Comparison of ENCODE assay signal across 17 cellular contexts in genomic region chr12:97561321-97562230, GRCh38.
A peak's percentile ranks its signal among the peaks of the same experiment; 100 is the strongest.
DNase-seq lines count a peak whose midpoint lies in the region; ATAC-seq, FAIRE-seq and TF ChIP-seq lines count a peak whose summit lies in the region.
"Had no signal": no experiment of that assay in that cellular context is flagged by ENCODE, and none has a peak within 500 bp of the region (broad histone marks: within the 10 kb centered on the region; RNA-seq: fewer than 3 reads in every experiment).

No MANE protein-coding gene starts in this region.

- H3K79me2 ChIP-seq in GM23338 (replicated peaks; ENCODE audit: insufficient read depth) (0 out of 2 replicates have a peak, but pooled peaks cover 7% of the 10 kb centered on the region), astrocyte (ENCODE audit: insufficient read depth, low read length) (no peaks in the 10 kb centered on the region), mesendoderm (ENCODE audit: control insufficient read depth, insufficient read depth, low read length) (no peaks in the 10 kb centered on the region)

- peak overlapping the region; percentile 92 for H3K27ac Mint-ChIP-seq in GM23338
- H3K27ac Mint-ChIP-seq in astrocyte (ENCODE audit: unreplicated experiment), result no peak overlapping the region
- no peak overlapping the region for H3K27ac Mint-ChIP-seq in activated CD4-positive, alpha-beta T cell treated with anti-CD3 and anti-CD28 coated beads, Interleukin-2, amount 10 ng/mL, durations not matched to agents 7 days and 5 days
- H3K27ac Mint-ChIP-seq in activated CD4-positive, alpha-beta T cell treated with anti-CD3 and anti-CD28 coated beads for 36 hours, result no peak overlapping the region
- H3K27ac Mint-ChIP-seq: IgD-negative memory B cell; naive thymus-derived CD8-positive, alpha-beta T cell had no signal

- H2BK120ac ChIP-seq in mesendoderm (ENCODE audit: low read depth, low read length), result peak overlapping the region; percentile 74

- H3K9ac ChIP-seq in astrocyte (ENCODE audit: low read length) (no peak overlapping the region), mesendoderm (ENCODE audit: low read length) (peak overlapping the region; percentile 12)

- H3K18ac ChIP-seq in mesendoderm (ENCODE audit: low read length), result peak overlapping the region; percentile 87

- H3K27ac ChIP-seq in GM23338 (ENCODE audit: low read depth), result peak overlapping the region; percentile 87
- no peak overlapping the region for H3K27ac ChIP-seq in astrocyte (ENCODE audit: low read depth, low read length)
- no peak overlapping the region for H3K27ac ChIP-seq in mesendoderm (ENCODE audit: low read depth, low read length)

- FAIRE-seq in astrocyte (lab: Jason Lieb, UNC), result no peak
- FAIRE-seq: islet of Langerhans, urothelium cell line had no signal

- H3K4ac ChIP-seq in mesendoderm (ENCODE audit: low read depth, low read length), result no peak overlapping the region

- H2AFZ ChIP-seq in GM23338 (no peak overlapping the region), astrocyte (ENCODE audit: low read depth, low read length) (peak overlapping the region; percentile 43)

- peaks cover 2% of the 10 kb centered on the region for H3K27me3 Mint-ChIP-seq in GM23338 (ENCODE audit: insufficient read depth, low read depth, poor library complexity)
- H3K27me3 Mint-ChIP-seq in astrocyte (ENCODE audit: low read depth, unreplicated experiment), result no peaks in the 10 kb centered on the region
- no peaks in the 10 kb centered on the region for H3K27me3 Mint-ChIP-seq in activated CD4-positive, alpha-beta T cell treated with anti-CD3 and anti-CD28 coated beads, Interleukin-2, amount 10 ng/mL, durations not matched to agents 7 days and 5 days
- H3K27me3 Mint-ChIP-seq in activated CD4-positive, alpha-beta T cell treated with anti-CD3 and anti-CD28 coated beads for 36 hours, result peaks cover 3% of the 10 kb centered on the region
- H3K27me3 Mint-ChIP-seq: IgD-negative memory B cell had no signal

- no CpG with 5 or more reads among the region's 9 CpGs for WGBS in mesendoderm (ENCODE audit: extremely low coverage, insufficient coverage, low lambda C conversion rate)

- peak overlapping the region; percentile 74 for H3K56ac ChIP-seq in mesendoderm (ENCODE audit: low read length)

- DNase-seq in GM23338 (ENCODE audit: low spot score), result peak; percentile 62
- peak; percentile 54 for DNase-seq in NCI-H1436 (lab: John Stamatoyannopoulos, UW)
- DNase-seq in astrocyte (ENCODE audit: low read depth), result no peak
- DNase-seq in mesendoderm, result no peak
- no peak for DNase-seq in activated CD4-positive, alpha-beta T cell treated with anti-CD3 and anti-CD28 coated beads, Interleukin-2, amount 10 ng/mL, durations not matched to agents 7 days and 5 days
- DNase-seq in activated CD8-positive, alpha-beta memory T cell treated with anti-CD3 and anti-CD28 coated beads, Interleukin-2, amount 50 U/mL, for 48 hours, result no peak
- no peak for DNase-seq in activated CD8-positive, alpha-beta memory T cell treated with anti-CD3 and anti-CD28 coated beads, Interleukin-2, amount 50 U/mL, for 4 hours
- no peak for DNase-seq in activated CD4-positive, alpha-beta T cell treated with anti-CD3 and anti-CD28 coated beads for 36 hours
- DNase-seq: activated effector memory CD4-positive, alpha-beta T cell treated with anti-CD3 and anti-CD28 coated beads, Interleukin-2, amount 50 U/mL, for 16 hours; effector CD8-positive, alpha-beta T cell; naive thymus-derived CD8-positive, alpha-beta T cell; stimulated activated CD4-positive, alpha-beta T cell treated with anti-CD3 and anti-CD28 coated beads, Interleukin-2, amount 100 ng/mL, for 48 hours had no signal

- H3K9me3 Mint-ChIP-seq in GM23338 (no peaks in the 10 kb centered on the region), astrocyte (ENCODE audit: unreplicated experiment) (no peaks in the 10 kb centered on the region)
- no peaks in the 10 kb centered on the region for H3K9me3 Mint-ChIP-seq in activated CD4-positive, alpha-beta T cell treated with anti-CD3 and anti-CD28 coated beads, Interleukin-2, amount 10 ng/mL, durations not matched to agents 7 days and 5 days
- H3K9me3 Mint-ChIP-seq in activated CD4-positive, alpha-beta T cell treated with anti-CD3 and anti-CD28 coated beads for 36 hours (ENCODE audit: low read depth), result no peaks in the 10 kb centered on the region
- H3K9me3 Mint-ChIP-seq: IgD-negative memory B cell had no signal

- 0 out of 2 replicates have a peak, but pooled peaks cover 2% of the 10 kb centered on the region for H3K9me2 ChIP-seq in GM23338 (ENCODE audit: insufficient read depth)

- H3K36me3 Mint-ChIP-seq in GM23338 (ENCODE audit: low read depth), result peaks cover 67% of the 10 kb centered on the region
- no peaks in the 10 kb centered on the region for H3K36me3 Mint-ChIP-seq in astrocyte (ENCODE audit: low read depth, unreplicated experiment)
- no peaks in the 10 kb centered on the region for H3K36me3 Mint-ChIP-seq in activated CD4-positive, alpha-beta T cell treated with anti-CD3 and anti-CD28 coated beads, Interleukin-2, amount 10 ng/mL, durations not matched to agents 7 days and 5 days (ENCODE audit: low read depth)
- H3K36me3 Mint-ChIP-seq in activated CD4-positive, alpha-beta T cell treated with anti-CD3 and anti-CD28 coated beads for 36 hours (ENCODE audit: low read depth), result no peaks in the 10 kb centered on the region
- H3K36me3 Mint-ChIP-seq: naive thymus-derived CD8-positive, alpha-beta T cell had no signal

- peak overlapping the region; percentile 70 for H2BK5ac ChIP-seq in mesendoderm (ENCODE audit: low read length)

- CTCF ChIA-PET in activated CD4-positive, alpha-beta T cell treated with anti-CD3 and anti-CD28 coated beads, Interleukin-2, amount 10 ng/mL, durations not matched to agents 7 days and 5 days (lab: Charles Lee), result interaction anchor here (0.6 kb wide), 1 partner anchor 14 kb away, joined by 3 read pairs; no protein-coding TSS in a partner anchor
- CTCF ChIA-PET in activated CD4-positive, alpha-beta T cell treated with anti-CD3 and anti-CD28 coated beads for 36 hours (lab: Charles Lee), result no interaction called here

- H3K27me3 ChIP-seq in GM23338 (ENCODE audit: insufficient read depth), result no peaks in the 10 kb centered on the region
- H3K27me3 ChIP-seq in astrocyte (ENCODE audit: insufficient read depth, low read length), result no peaks in the 10 kb centered on the region
- no peaks in the 10 kb centered on the region for H3K27me3 ChIP-seq in mesendoderm (ENCODE audit: insufficient read depth, low read length, poor library complexity)

- TF ChIP-seq CTCF in GM23338 (conservative IDR thresholded peaks at IDR 0.05; ENCODE audit: low read depth in 2 of 2), result no peak
- TF ChIP-seq CTCF in astrocyte (IDR thresholded peaks at IDR 0.05; ENCODE audit: insufficient read depth, low read depth, low read length), result no peak

- H2BK15ac ChIP-seq in mesendoderm (replicated peaks; ENCODE audit: low read depth), result no peak overlapping the region

- H3K36me3 ChIP-seq in GM23338 (ENCODE audit: insufficient read depth) (peaks cover 3% of the 10 kb centered on the region; the same call in 1 of the 2 replicates), astrocyte (ENCODE audit: insufficient read depth, low read length) (no peaks in the 10 kb centered on the region), mesendoderm (ENCODE audit: control insufficient read depth, insufficient read depth, low read length) (no peaks in the 10 kb centered on the region)
- H3K36me3 ChIP-seq: HAP-1 had no signal

- no peak overlapping the region for H4K5ac ChIP-seq in mesendoderm (ENCODE audit: low read length)

- POLR2A ChIA-PET in activated CD4-positive, alpha-beta T cell treated with anti-CD3 and anti-CD28 coated beads, Interleukin-2, amount 10 ng/mL, durations not matched to agents 7 days and 5 days (lab: Charles Lee), result no interaction called here
- POLR2A ChIA-PET in activated CD4-positive, alpha-beta T cell treated with anti-CD3 and anti-CD28 coated beads for 36 hours (lab: Charles Lee), result no interaction called here

- H3K4me3 ChIP-seq in GM23338 (peak overlapping the region; percentile 9; the same call in 1 of the 2 replicates), astrocyte (ENCODE audit: insufficient read depth, low read depth, low read length) (no peak overlapping the region), mesendoderm (ENCODE audit: low read length) (no peak overlapping the region)
- H3K4me3 ChIP-seq: HAP-1 had no signal

- H2AK5ac ChIP-seq in mesendoderm (ENCODE audit: low read length), result peak overlapping the region; percentile 81

- H3K79me1 ChIP-seq in mesendoderm (ENCODE audit: low read length), result no peaks in the 10 kb centered on the region

- ATAC-seq in GM23338, result peak; percentile 73
- ATAC-seq in activated CD4-positive, alpha-beta T cell treated with anti-CD3 and anti-CD28 coated beads for 36 hours, result no peak
- ATAC-seq: activated CD4-positive, CD25-positive, alpha-beta regulatory T cell treated with anti-CD3 and anti-CD28 coated beads, Interleukin-2, amount 50 U/mL, for 24 hours; naive thymus-derived CD8-positive, alpha-beta T cell had no signal

- H3K4me2 ChIP-seq in GM23338 (peak overlapping the region; percentile 67), astrocyte (ENCODE audit: low read length) (peak overlapping the region; percentile 57), mesendoderm (ENCODE audit: low read length) (no peak overlapping the region)

- H3K4me1 ChIP-seq in GM23338 (ENCODE audit: insufficient read depth) (peaks cover 75% of the 10 kb centered on the region), astrocyte (ENCODE audit: insufficient read depth, low read length) (peaks cover 5% of the 10 kb centered on the region), mesendoderm (ENCODE audit: control insufficient read depth, low read depth, low read length) (peaks cover 15% of the 10 kb centered on the region)
- H3K4me1 ChIP-seq: HAP-1 had no signal

- peaks cover 2% of the 10 kb centered on the region for H3K9me3 ChIP-seq in astrocyte (ENCODE audit: insufficient read depth, low read depth, low read length)
- H3K9me3 ChIP-seq: HAP-1 had no signal

- peak overlapping the region; percentile 27; the same call in 1 of the 3 replicates for H3K4me3 Mint-ChIP-seq in GM23338
- no peak overlapping the region for H3K4me3 Mint-ChIP-seq in astrocyte (ENCODE audit: unreplicated experiment)
- no peak overlapping the region for H3K4me3 Mint-ChIP-seq in activated CD4-positive, alpha-beta T cell treated with anti-CD3 and anti-CD28 coated beads, Interleukin-2, amount 10 ng/mL, durations not matched to agents 7 days and 5 days
- H3K4me3 Mint-ChIP-seq in activated CD4-positive, alpha-beta T cell treated with anti-CD3 and anti-CD28 coated beads for 36 hours, result no peak overlapping the region
- H3K4me3 Mint-ChIP-seq: IgD-negative memory B cell; naive thymus-derived CD8-positive, alpha-beta T cell had no signal

- intact Hi-C loops in activated CD4-positive, alpha-beta T cell treated with anti-CD3 and anti-CD28 coated beads for 36 hours (cut with DNase I, micrococcal nuclease), result no loop called here

- H4K8ac ChIP-seq in mesendoderm (ENCODE audit: low read depth, low read length), result peak overlapping the region; percentile 70

- H4K20me1 ChIP-seq in GM23338 (replicated peaks; ENCODE audit: insufficient read depth) (no peaks in the 10 kb centered on the region), astrocyte (ENCODE audit: insufficient read depth, low read length) (no peaks in the 10 kb centered on the region)

- peak overlapping the region; percentile 91 for H3K23ac ChIP-seq in mesendoderm (ENCODE audit: low read length)

- H3K4me1 Mint-ChIP-seq in GM23338, result peaks cover 76% of the 10 kb centered on the region
- peaks cover 18% of the 10 kb centered on the region for H3K4me1 Mint-ChIP-seq in astrocyte (ENCODE audit: low read depth, unreplicated experiment)
- H3K4me1 Mint-ChIP-seq in activated CD4-positive, alpha-beta T cell treated with anti-CD3 and anti-CD28 coated beads, Interleukin-2, amount 10 ng/mL, durations not matched to agents 7 days and 5 days, result no peaks in the 10 kb centered on the region
- no peaks in the 10 kb centered on the region for H3K4me1 Mint-ChIP-seq in activated CD4-positive, alpha-beta T cell treated with anti-CD3 and anti-CD28 coated beads for 36 hours
- H3K4me1 Mint-ChIP-seq: IgD-negative memory B cell; naive thymus-derived CD8-positive, alpha-beta T cell had no signal

- H3F3A ChIP-seq in GM23338 (replicated peaks; ENCODE audit: low read depth), result no peaks in the 10 kb centered on the region

Comparison
In these comparisons a context has a peak if more than half of its experiments do, and no peak if none do; other contexts are left out.
1. DNase-seq: peak in GM23338 (single experiment) and NCI-H1436 (single experiment); none in astrocyte (single experiment), mesendoderm (single experiment), activated CD4-positive, alpha-beta T cell treated with anti-CD3 and anti-CD28 coated beads, Interleukin-2, amount 10 ng/mL, durations not matched to agents 7 days and 5 days (single experiment), activated CD8-positive, alpha-beta memory T cell treated with anti-CD3 and anti-CD28 coated beads, Interleukin-2, amount 50 U/mL, for 48 hours (single experiment), activated CD8-positive, alpha-beta memory T cell treated with anti-CD3 and anti-CD28 coated beads, Interleukin-2, amount 50 U/mL, for 4 hours (single experiment) and activated CD4-positive, alpha-beta T cell treated with anti-CD3 and anti-CD28 coated beads for 36 hours (single experiment).